ENCODE assay signal across 28 cellular contexts in genomic region chr12:59886131-59886751, GRCh38.
"Had no signal": no experiment of that assay in that cellular context is flagged by ENCODE, and none has a peak within 500 bp of the region (broad histone marks: within the 10 kb centered on the region; RNA-seq: fewer than 3 reads in every experiment).

No MANE protein-coding gene starts in this region.

- DNase-seq: activated CD4-positive, alpha-beta T cell treated with anti-CD3 and anti-CD28 coated beads, Interleukin-2, amount 10 ng/mL, durations not matched to agents 7 days and 5 days; activated CD4-positive, alpha-beta T cell treated with anti-CD3 and anti-CD28 coated beads, Interleukin-2, amount 50 U/mL, for 48 hours; activated CD8-positive, alpha-beta T cell treated with anti-CD3 and anti-CD28 coated beads, Interleukin-2, amount 10 ng/mL, durations not matched to agents 7 days and 5 days; activated gamma-delta T cell; activated naive CD4-positive, alpha-beta T cell treated with Interleukin-2 at 50 U/mL for 16 hours; activated naive CD8-positive, alpha-beta T cell treated with anti-CD3 and anti-CD28 coated beads, Interleukin-2, amount 10 ng/mL, durations not matched to agents 7 days and 5 days; activated T-cell treated with anti-CD3 and anti-CD28 coated beads, Interleukin-2, amount 50 U/mL, for 24 hours; amniotic stem cell; aorta; brain microvascular endothelial cell; MM.1S; NCI-H1092 treated with DMSO at 0.1 percent for 48 hours; NCI-H1417; NCI-H146; NCI-H187; NCI-H2029 treated with DMSO at 0.1 percent for 48 hours; NCI-H2107; NCI-H2171; NCI-H510A; NCI-H526; NCI-H748 treated with DMSO at 0.1 percent for 48 hours; NK-92 treated with Interleukin-12 subunit alpha and Interleukin-12 subunit beta, amount 100 ng/mL, for 24 hours; PC-3; Right ventricle myocardium superior; SJCRH30 had no signal

- H3K4me2 ChIP-seq: KMS-11 had no signal

- H3K9ac ChIP-seq: KMS-11 had no signal

- ATAC-seq: activated CD8-positive, alpha-beta T cell treated with anti-CD3 and anti-CD28 coated beads, Interleukin-2, amount 10 ng/mL, durations not matched to agents 7 days and 5 days; PC-3 had no signal

- H3K27me3 ChIP-seq: brain microvascular endothelial cell, cardiac muscle cell, SJCRH30 had no signal

- H3K27ac ChIP-seq: brain microvascular endothelial cell, cardiac muscle cell, KMS-11, SJCRH30, SK-N-MC had no signal

- H3K9me3 ChIP-seq: SJCRH30 had no signal

- H3K4me1 ChIP-seq: SJCRH30 had no signal

- H3K36me3 ChIP-seq: brain microvascular endothelial cell, cardiac muscle cell, SJCRH30 had no signal

- H3K4me3 ChIP-seq: cardiac muscle cell, SJCRH30, SK-N-MC had no signal
